ENCODE assay signal across 19 cellular contexts in the genomic region with DNA sequence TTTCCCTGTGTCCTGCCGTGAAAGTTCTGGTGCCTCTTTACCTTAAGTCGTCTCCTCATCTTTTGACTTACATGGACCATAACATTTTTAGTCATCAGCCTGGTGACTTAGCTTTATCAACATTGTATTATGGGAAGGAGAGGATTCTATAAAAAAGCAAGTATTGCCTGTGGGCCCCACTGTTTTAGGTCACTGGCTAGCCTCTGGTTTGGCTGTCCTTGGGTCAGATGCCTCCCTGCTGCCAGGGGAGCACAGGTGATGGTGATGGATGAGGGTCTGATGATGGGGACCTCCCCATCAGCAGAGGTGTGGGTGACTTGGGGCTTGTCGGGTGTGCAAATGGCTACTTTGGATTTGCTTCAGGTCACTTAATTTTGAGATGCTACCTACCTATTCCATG. TPM values are rescaled to one million over a fixed set of nuclear protein-coding genes. Genes with fewer than 3 reads are reported as not detected.
DNase-seq lines count a peak whose midpoint lies in the region; ATAC-seq and TF ChIP-seq lines count a peak whose summit lies in the region.
"Had no signal": no experiment of that assay in that cellular context is flagged by ENCODE, and none has a peak within 500 bp of the region (broad histone marks: within the 10 kb centered on the region; RNA-seq: fewer than 3 reads in every experiment).

No MANE protein-coding gene starts in this region.

- H3K27ac ChIP-seq in angular gyrus (ENCODE audit: low read depth, low read length) (peak overlapping the region; percentile 22), osteoblast (ENCODE audit: low read depth, low read length) (no peak overlapping the region)
- H3K27ac ChIP-seq: 22Rv1, BLaER1 had no signal

- H3K4me3 Mint-ChIP-seq in activated T-cell treated with anti-CD3 and anti-CD28 coated beads, Interleukin-2, amount 50 U/mL, for 24 hours: no peak overlapping the region

- H3K9me3 Mint-ChIP-seq in activated T-cell treated with anti-CD3 and anti-CD28 coated beads, Interleukin-2, amount 50 U/mL, for 24 hours: no peaks in the 10 kb centered on the region

- no peak for ATAC-seq in HG02642 (IDR thresholded peaks at IDR 0.05; ENCODE audit: poor library complexity, unreplicated experiment)
- ATAC-seq in GM21619 (IDR thresholded peaks at IDR 0.05; ENCODE audit: unreplicated experiment): no peak
- ATAC-seq: HepG2, Panc1 had no signal

- H3K36me3 Mint-ChIP-seq in activated T-cell treated with anti-CD3 and anti-CD28 coated beads, Interleukin-2, amount 50 U/mL, for 24 hours (ENCODE audit: low read depth): no peaks in the 10 kb centered on the region

- no peaks in the 10 kb centered on the region for H3K36me3 ChIP-seq in osteoblast (ENCODE audit: insufficient read depth, low read length)

- no peaks in the 10 kb centered on the region for H3K27me3 Mint-ChIP-seq in activated T-cell treated with anti-CD3 and anti-CD28 coated beads, Interleukin-2, amount 50 U/mL, for 24 hours

- no peak overlapping the region for H2AFZ ChIP-seq in osteoblast (ENCODE audit: low read length)

- H3K79me2 ChIP-seq in osteoblast (ENCODE audit: insufficient read depth, low read length): peaks cover 98% of the 10 kb centered on the region

- H3K4me3 ChIP-seq in osteoblast (ENCODE audit: insufficient read depth, low read length): no peak overlapping the region
- H3K4me3 ChIP-seq: BLaER1 had no signal

- no peak for TF ChIP-seq CTCF in osteoblast (IDR thresholded peaks at IDR 0.05; ENCODE audit: extremely low read depth, low read depth, low read length)

- H3K4me2 ChIP-seq in osteoblast (ENCODE audit: insufficient read depth, low read length): no peak overlapping the region
- H3K4me2 ChIP-seq: BLaER1 had no signal

- peaks cover 61% of the 10 kb centered on the region for H3K4me1 Mint-ChIP-seq in activated T-cell treated with anti-CD3 and anti-CD28 coated beads, Interleukin-2, amount 50 U/mL, for 24 hours (ENCODE audit: low read depth)

- peaks cover 80% of the 10 kb centered on the region for H4K20me1 ChIP-seq in osteoblast (ENCODE audit: insufficient read depth, low read length)

- DNase-seq in activated T-cell treated with anti-CD3 and anti-CD28 coated beads, Interleukin-2, amount 50 U/mL, for 24 hours: peak; percentile 18
- DNase-seq in activated T-cell treated with anti-CD3 and anti-CD28 coated beads, Interleukin-2, amount 50 U/mL, for 1 hour: no peak
- DNase-seq in osteoblast (ENCODE audit: insufficient read length, low spot score, missing footprints) (peak; percentile 34), NK-92 (lab: John Stamatoyannopoulos, UW; ENCODE audit: unreplicated experiment) (no peak)
- no peak for DNase-seq in activated CD8-positive, alpha-beta memory T cell treated with anti-CD3 and anti-CD28 coated beads, Interleukin-2, amount 50 U/mL, for 48 hours
- DNase-seq: DMS79, MM.1S, NCI-H1105, NCI-H187, NCI-H2171 treated with DMSO at 0.1 percent for 48 hours, NCI-H82, SHP77 had no signal

- H3K9me3 ChIP-seq in osteoblast (ENCODE audit: low read depth, low read length): no peaks in the 10 kb centered on the region
- H3K9me3 ChIP-seq: BLaER1 had no signal

- H3K27ac Mint-ChIP-seq in activated T-cell treated with anti-CD3 and anti-CD28 coated beads, Interleukin-2, amount 50 U/mL, for 24 hours: peak overlapping the region; percentile 17

- peaks cover 7% of the 10 kb centered on the region for H3K4me1 ChIP-seq in osteoblast (ENCODE audit: insufficient read depth, low read length)

- no peaks in the 10 kb centered on the region for H3K27me3 ChIP-seq in osteoblast (ENCODE audit: insufficient read depth, low read length)
- H3K27me3 ChIP-seq: BLaER1 had no signal

RNA-seq across cellular contexts. Expression of gene FAM193A, which starts 51.8 kb away (rescaled TPM):
- 22.4 and 23.2 TPM in 2 replicates for total RNA-seq in osteoblast

Comparison
In these comparisons a context has a peak if more than half of its experiments do, and no peak if none do; other contexts are left out.
1. DNase-seq: peak in activated T-cell treated with anti-CD3 and anti-CD28 coated beads, Interleukin-2, amount 50 U/mL, for 24 hours (single experiment) and osteoblast (single experiment); none in activated T-cell treated with anti-CD3 and anti-CD28 coated beads, Interleukin-2, amount 50 U/mL, for 1 hour (single experiment), NK-92 (single experiment) and activated CD8-positive, alpha-beta memory T cell treated with anti-CD3 and anti-CD28 coated beads, Interleukin-2, amount 50 U/mL, for 48 hours (single experiment).